In the genomic region with DNA sequence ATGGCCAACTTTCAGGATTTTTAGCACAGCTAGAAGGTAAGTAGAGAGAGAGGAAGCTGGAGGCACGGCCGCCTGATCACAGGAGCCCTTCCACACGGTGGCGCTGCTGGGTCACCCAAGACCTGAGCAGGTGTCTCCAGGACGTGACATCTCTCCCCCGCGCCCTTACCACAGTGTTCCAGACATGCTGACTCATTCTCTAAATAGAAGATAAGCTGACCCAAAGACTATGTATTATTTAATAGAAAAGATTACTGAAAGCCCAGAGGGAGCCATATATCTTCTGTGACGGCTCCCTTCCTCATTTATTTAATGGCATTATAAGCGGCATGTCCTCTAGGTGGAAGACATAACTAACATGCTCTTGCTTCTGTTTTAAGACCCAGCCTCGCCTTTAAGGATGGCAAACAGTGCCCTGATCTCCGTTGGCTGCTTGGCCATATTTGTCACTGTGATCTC, we compare ENCODE assay signal across 8 cellular contexts. TPM values are rescaled to one million over a fixed set of nuclear protein-coding genes. Genes with fewer than 3 reads are reported as not detected.
DNase-seq lines count a peak whose midpoint lies in the region; ATAC-seq and TF ChIP-seq lines count a peak whose summit lies in the region.

No MANE protein-coding gene starts in this region.

- no peak for TF ChIP-seq POLR2A in heart left ventricle (IDR thresholded peaks at IDR 0.05)

- peak; percentile 94 for TF ChIP-seq CTCF in GM12875 (IDR thresholded peaks at IDR 0.05; ENCODE audit: borderline replicate concordance, insufficient read depth, low read depth, low read length)
- peak; percentile 55 to 76 (median 70) for TF ChIP-seq CTCF in heart left ventricle (IDR thresholded peaks at IDR 0.05)

- H3K4me1 Mint-ChIP-seq in activated naive CD4-positive, alpha-beta T cell treated with anti-CD3 and anti-CD28 coated beads, Interleukin-2, amount 10 ng/mL, durations not matched to agents 7 days and 5 days, result peaks cover 12% of the 10 kb centered on the region

- H3K27ac Mint-ChIP-seq in activated naive CD4-positive, alpha-beta T cell treated with anti-CD3 and anti-CD28 coated beads, Interleukin-2, amount 10 ng/mL, durations not matched to agents 7 days and 5 days, result no peak overlapping the region

- H3K36me3 Mint-ChIP-seq in activated naive CD4-positive, alpha-beta T cell treated with anti-CD3 and anti-CD28 coated beads, Interleukin-2, amount 10 ng/mL, durations not matched to agents 7 days and 5 days, result no peaks in the 10 kb centered on the region

- H3K36me3 ChIP-seq in SK-N-MC (ENCODE audit: insufficient read depth, low read length) (no peaks in the 10 kb centered on the region), heart left ventricle (peaks cover 0 to 84% (median 13%) of the 10 kb centered on the region in 9 donors)

- H3K27me3 ChIP-seq in heart left ventricle, result no peaks in the 10 kb centered on the region

- no peak overlapping the region for H3K4me3 ChIP-seq in GM12875 (ENCODE audit: low read depth, low read length)
- peak overlapping the region; percentile 67 for H3K4me3 ChIP-seq in SK-N-MC
- H3K4me3 ChIP-seq in heart left ventricle, result no peak overlapping the region

- intact Hi-C loops in heart left ventricle (cut with DNase I), result loop anchor here in 6 of 10 donors (2.0 to 10.0 kb wide), 4 partner anchors 189 to 442 kb away; partner anchors contain the start of gene STK31 (in 2 of the 6)

- no peaks in the 10 kb centered on the region for H3K9me3 ChIP-seq in SK-N-MC (ENCODE audit: low read depth, low read length)
- no peaks in the 10 kb centered on the region for H3K9me3 ChIP-seq in heart left ventricle

- 11 to 18% (median 15%) methylated on average over 10 to 11 of the region's 11 CpGs for WGBS in heart left ventricle, 4 donors

- no peaks in the 10 kb centered on the region for H3K9me3 Mint-ChIP-seq in activated naive CD4-positive, alpha-beta T cell treated with anti-CD3 and anti-CD28 coated beads, Interleukin-2, amount 10 ng/mL, durations not matched to agents 7 days and 5 days

- H3K4me1 ChIP-seq in heart left ventricle, result peaks cover 0 to 9% (median 0%) of the 10 kb centered on the region in 12 donors

- no peak overlapping the region for H3K27ac ChIP-seq in SK-N-MC
- peak overlapping the region in 2 of 12 donors; percentile 19 to 22 for H3K27ac ChIP-seq in heart left ventricle

- CTCF ChIA-PET in activated naive CD4-positive, alpha-beta T cell treated with anti-CD3 and anti-CD28 coated beads, Interleukin-2, amount 10 ng/mL, durations not matched to agents 7 days and 5 days (lab: Charles Lee), result interaction anchor here (0.6 to 7.4 kb wide), 33 partner anchors 9 to 708 kb away, joined by 3 to 76 read pairs (median 5); partner anchors contain the start of genes MALSU1 and NUP42

- no peak overlapping the region for H3K9ac ChIP-seq in SK-N-MC (ENCODE audit: insufficient read length)

- DNase-seq in NCI-H1092 (lab: John Stamatoyannopoulos, UW) (peak; percentile 87), SK-N-MC (ENCODE audit: low read depth, low spot score) (peak; percentile 62), heart left ventricle (peak; percentile 64 to 90 (median 86)), retina (peak; percentile 65), cerebellum (ENCODE audit: low spot score) (no peak)
- DNase-seq in activated naive CD4-positive, alpha-beta T cell treated with anti-CD3 and anti-CD28 coated beads, Interleukin-2, amount 10 ng/mL, durations not matched to agents 7 days and 5 days, result peak; percentile 94

- ATAC-seq in HG02678 (IDR thresholded peaks at IDR 0.05; ENCODE audit: unreplicated experiment), result peak; percentile 97
- peak; percentile 59 to 92 (median 88) for ATAC-seq in heart left ventricle

- peak overlapping the region; percentile 46 for H3K4me3 Mint-ChIP-seq in activated naive CD4-positive, alpha-beta T cell treated with anti-CD3 and anti-CD28 coated beads, Interleukin-2, amount 10 ng/mL, durations not matched to agents 7 days and 5 days

- peaks cover 13% of the 10 kb centered on the region for H3K27me3 Mint-ChIP-seq in activated naive CD4-positive, alpha-beta T cell treated with anti-CD3 and anti-CD28 coated beads, Interleukin-2, amount 10 ng/mL, durations not matched to agents 7 days and 5 days

RNA-seq across cellular contexts. Expression of gene MALSU1, which starts 26.0 kb away (rescaled TPM):
- total RNA-seq in heart left ventricle (100 to 1,000 TPM in 7 of 9 donors, 10 to 100 TPM in 2; 73.1 to 128 (median 104) TPM), cerebellum (35.2 TPM)
- 100 to 1,000 TPM in 1 of 2 donors, 10 to 100 TPM in 1; 40.3 to 118 TPM for polyA plus RNA-seq in heart left ventricle

RNA-seq across cellular contexts. Expression of gene GPNMB, which starts 26.6 kb away (rescaled TPM):
- total RNA-seq in heart left ventricle (100 to 1,000 TPM; 191 to 561 (median 259) TPM), cerebellum (5.2 TPM)
- polyA plus RNA-seq in heart left ventricle, result 100 to 1,000 TPM in 1 of 2 donors, 10 to 100 TPM in 1; 97.5 to 189 TPM

Comparison
In these comparisons a context has a peak if more than half of its experiments do, and no peak if none do; other contexts are left out.
1. RNA of gene GPNMB, which starts 26.6 kb away (total RNA-seq): 191 to 561 TPM in heart left ventricle; 5.2 TPM in cerebellum (single experiment); every median in the first group is over 10 times any median in the second.